1 cellular context compared by ENCODE assay signal in genomic region chr17:58665946-58666857, GRCh38.
A peak's percentile ranks its signal among the peaks of the same experiment; 100 is the strongest.
TF ChIP-seq lines count a peak whose summit lies in the region.

No MANE protein-coding gene starts in this region.

TF ChIP-seq in K562, 482 proteins besides CTCF, POLR2A, EP300 and RAD21 (continued from another document and continues in another):
- 0 out of 2 replicates have a peak, but pooled peaks have one; percentile 28 for TF ChIP-seq ZBTB43 (CRISPR knock-in tag; IDR thresholded peaks at IDR 0.05)
- TF ChIP-seq PML (IDR thresholded peaks at IDR 0.05; ENCODE audit: low read length) = peak; percentile 98
- no peak for TF ChIP-seq PHB2 (IDR thresholded peaks at IDR 0.05; ENCODE audit: low read depth)
- TF ChIP-seq DLX4 (CRISPR knock-in tag; IDR thresholded peaks at IDR 0.05) = no peak
- TF ChIP-seq CEBPB (tag; IDR thresholded peaks at IDR 0.05) = peak; percentile 40; the same call in 1 of the 2 replicates
- TF ChIP-seq KLF10 (CRISPR knock-in tag; IDR thresholded peaks at IDR 0.05) = no peak
- TF ChIP-seq MXI1 (IDR thresholded peaks at IDR 0.05; ENCODE audit: low read depth, low read length) = no peak
- TF ChIP-seq ARID4B (CRISPR knock-in tag; IDR thresholded peaks at IDR 0.05) = no peak
- TF ChIP-seq BRD9 (IDR thresholded peaks at IDR 0.05; ENCODE audit: low read depth, partially characterized antibody) = no peak
- no peak for TF ChIP-seq TFE3 (CRISPR knock-in tag; IDR thresholded peaks at IDR 0.05)
- no peak for TF ChIP-seq ZNF431 (CRISPR knock-in tag; IDR thresholded peaks at IDR 0.05)
- TF ChIP-seq GTF2E2 (tag; IDR thresholded peaks at IDR 0.05) = peak; percentile 86; the same call in 1 of the 2 replicates
- TF ChIP-seq NFYB (IDR thresholded peaks at IDR 0.05; ENCODE audit: extremely low read depth, insufficient read length) = no peak
- no peak; the same call in 1 of the 2 replicates for TF ChIP-seq ZKSCAN8 (CRISPR knock-in tag; IDR thresholded peaks at IDR 0.05)
- no peak for TF ChIP-seq ZNF280A (IDR thresholded peaks at IDR 0.05; ENCODE audit: low read depth, partially characterized antibody)
- no peak for TF ChIP-seq GMEB1 (CRISPR knock-in tag; IDR thresholded peaks at IDR 0.05)
- no peak for TF ChIP-seq XRCC4 (IDR thresholded peaks at IDR 0.05; ENCODE audit: extremely low read depth, insufficient read depth, insufficient read length)
- no peak for TF ChIP-seq NELFE (IDR thresholded peaks at IDR 0.05; ENCODE audit: insufficient read depth, insufficient read length)
- TF ChIP-seq ILF3 (IDR thresholded peaks at IDR 0.05; ENCODE audit: borderline replicate concordance) = no peak
- TF ChIP-seq TSC22D4 (tag; IDR thresholded peaks at IDR 0.05) = no peak
- no peak for TF ChIP-seq FOXA3 (CRISPR knock-in tag; conservative IDR thresholded peaks at IDR 0.05 in 1 of 2, IDR thresholded peaks at IDR 0.05 in 1 of 2)
- no peak for TF ChIP-seq HDAC2 (IDR thresholded peaks at IDR 0.05)
- peak; percentile 70 for TF ChIP-seq RBFOX2 (IDR thresholded peaks at IDR 0.05; ENCODE audit: low read depth, low read length)
- peak; percentile 19; the same call in 1 of the 2 replicates for TF ChIP-seq MYNN (IDR thresholded peaks at IDR 0.05)
- TF ChIP-seq MYNN (CRISPR knock-in tag; IDR thresholded peaks at IDR 0.05) = no peak
- no peak for TF ChIP-seq ZNF668 (CRISPR knock-in tag; IDR thresholded peaks at IDR 0.05)
- no peak for TF ChIP-seq TAF7 (tag; IDR thresholded peaks at IDR 0.05)
- TF ChIP-seq ZNF133 (CRISPR knock-in tag; IDR thresholded peaks at IDR 0.05) = no peak
- TF ChIP-seq ETS2 (tag; IDR thresholded peaks at IDR 0.05; ENCODE audit: borderline replicate concordance, poor library complexity, severe bottlenecking) = no peak
- TF ChIP-seq HBP1 (CRISPR knock-in tag; IDR thresholded peaks at IDR 0.05) = peak; percentile 89
- TF ChIP-seq CBX3 (IDR thresholded peaks at IDR 0.05; ENCODE audit: borderline replicate concordance in 1 of 2, low read length in 2 of 2) = no peak
- TF ChIP-seq EHMT2 (IDR thresholded peaks at IDR 0.05) = no peak
- no peak for TF ChIP-seq CREB1 (IDR thresholded peaks at IDR 0.05)
- no peak for TF ChIP-seq CREB1 (CRISPR knock-in tag; IDR thresholded peaks at IDR 0.05)
- TF ChIP-seq GABPB2 (CRISPR knock-in tag; conservative IDR thresholded peaks at IDR 0.05) = no peak
- no peak for TF ChIP-seq FOXK1 (CRISPR knock-in tag; IDR thresholded peaks at IDR 0.05; ENCODE audit: borderline replicate concordance)
- TF ChIP-seq SNRNP70 (optimal IDR thresholded peaks at IDR 0.05; ENCODE audit: low read depth, low read length) = no peak
- TF ChIP-seq FOS (IDR thresholded peaks at IDR 0.05; ENCODE audit: extremely low read depth, insufficient read length) = no peak
- no peak for TF ChIP-seq ZNF766 (CRISPR knock-in tag; conservative IDR thresholded peaks at IDR 0.05)
- no peak for TF ChIP-seq HEY1 (CRISPR knock-in tag; IDR thresholded peaks at IDR 0.05; ENCODE audit: borderline replicate concordance)
- no peak for TF ChIP-seq NR4A1 (CRISPR knock-in tag; IDR thresholded peaks at IDR 0.05)
- TF ChIP-seq NR4A1 (tag; IDR thresholded peaks at IDR 0.05) = no peak
- TF ChIP-seq PKNOX1 (IDR thresholded peaks at IDR 0.05) = no peak
- TF ChIP-seq ELF4 (CRISPR knock-in tag; IDR thresholded peaks at IDR 0.05) = peak; percentile 66
- TF ChIP-seq SIRT6 (IDR thresholded peaks at IDR 0.05; ENCODE audit: low read depth, low read length) = no peak
- no peak for TF ChIP-seq PCBP1 (IDR thresholded peaks at IDR 0.05; ENCODE audit: low read depth, low read length, poor library complexity, severe bottlenecking)
- TF ChIP-seq REST (CRISPR knock-in tag; IDR thresholded peaks at IDR 0.05; ENCODE audit: low read depth) = no peak
- no peak for TF ChIP-seq ZNF644 (tag; IDR thresholded peaks at IDR 0.05; ENCODE audit: low read depth)
- no peak for TF ChIP-seq TFAP4 (CRISPR knock-in tag; IDR thresholded peaks at IDR 0.05; ENCODE audit: borderline replicate concordance)
- TF ChIP-seq ZNF695 (CRISPR knock-in tag; IDR thresholded peaks at IDR 0.05) = no peak
